8 cellular contexts compared by ENCODE assay signal in the genomic region with DNA sequence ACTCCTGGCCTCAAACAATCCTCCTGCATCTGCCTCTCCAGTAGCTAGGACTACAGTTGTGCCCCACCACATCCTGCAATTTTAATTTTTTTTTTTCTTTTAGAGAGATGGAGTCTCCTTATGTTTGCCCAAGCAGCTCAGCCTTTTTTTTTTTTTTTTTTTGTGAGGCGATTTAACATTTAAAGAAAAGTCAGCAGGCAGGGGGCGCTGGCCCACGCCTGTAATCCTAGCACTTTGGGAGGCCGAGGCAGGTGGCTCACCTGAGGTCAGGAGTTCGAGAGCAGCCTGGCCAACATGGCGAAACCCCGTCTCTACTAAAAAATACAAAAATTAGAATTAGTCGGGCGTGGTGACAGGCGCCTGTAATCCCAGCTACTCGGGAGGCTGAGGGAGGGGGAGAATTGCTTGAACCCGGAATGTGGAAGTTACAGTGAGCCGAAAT. TPM values are rescaled to one million over a fixed set of nuclear protein-coding genes. Genes with fewer than 3 reads are reported as not detected.
DNase-seq lines count a peak whose midpoint lies in the region; FAIRE-seq and TF ChIP-seq lines count a peak whose summit lies in the region.
"Not testable (repeated sequence)": the region's sequence is repeated elsewhere in the genome, so short reads cannot be mapped to it uniquely, and the experiment has no call there.

No MANE protein-coding gene starts in this region.

- not testable (repeated sequence) for H3K36me3 ChIP-seq in Peyer's patch

- H3K27ac ChIP-seq in Peyer's patch, result not testable (repeated sequence)

- DNase-seq in D721Med (ENCODE audit: insufficient read length, low spot score); astrocyte of the cerebellum (ENCODE audit: low read depth); neural crest cell (ENCODE audit: low read depth, low spot score): not testable (repeated sequence)
- DNase-seq in Jurkat, Clone E6-1 (ENCODE audit: low read depth, low spot score), result peak; percentile 32
- DNase-seq in Peyer's patch, result peak in 2 of 3 donors; percentile 52 to 76
- peak; percentile 62 to 71 for DNase-seq in activated CD4-positive, alpha-beta T cell treated with anti-CD3 and anti-CD28 coated beads, Interleukin-2, amount 50 U/mL, for 48 hours
- peak; percentile 30 for DNase-seq in fibroblast of villous mesenchyme (ENCODE audit: low read depth)

- H3K27me3 Mint-ChIP-seq in neural crest cell (ENCODE audit: low read depth), result not testable (repeated sequence)

- not testable (repeated sequence) for H3K27ac Mint-ChIP-seq in neural crest cell (ENCODE audit: unreplicated experiment)

- H3K4me1 ChIP-seq in Peyer's patch, result peaks cover 0 to 28% (median 4%) of the 10 kb centered on the region in 4 donors

- H3K9me3 ChIP-seq in Peyer's patch, result not testable (repeated sequence)

- not testable (repeated sequence) for FAIRE-seq in D721Med (lab: Jason Lieb, UNC)

- H3K9me3 Mint-ChIP-seq in neural crest cell, result not testable (repeated sequence)

- H3K4me3 ChIP-seq in Jurkat, Clone E6-1 (ENCODE audit: low read length); Peyer's patch; astrocyte of the cerebellum (ENCODE audit: low read depth, low read length); fibroblast of villous mesenchyme (ENCODE audit: low read depth, low read length): not testable (repeated sequence)

- not testable (repeated sequence) for TF ChIP-seq POLR2A in Peyer's patch (IDR thresholded peaks at IDR 0.05)

- in situ Hi-C loops in astrocyte of the cerebellum (cut with HindIII; ENCODE audit: low sequenced_read_pairs), result not testable (repeated sequence)

- H3K4me3 Mint-ChIP-seq in neural crest cell, result peak overlapping the region; percentile 77

- not testable (repeated sequence) for H3K27me3 ChIP-seq in Peyer's patch

- H3K36me3 Mint-ChIP-seq in neural crest cell (ENCODE audit: low read depth), result not testable (repeated sequence)

- H3K4me1 Mint-ChIP-seq in neural crest cell, result peaks cover 12% of the 10 kb centered on the region

- TF ChIP-seq CTCF in D721Med (IDR thresholded peaks at IDR 0.05; ENCODE audit: insufficient read depth, missing control alignments) (peak; percentile 20), Peyer's patch (IDR thresholded peaks at IDR 0.05) (peak in 3 of 6 experiments; percentile 29 to 42 (median 36)), astrocyte of the cerebellum (IDR thresholded peaks at IDR 0.05; ENCODE audit: low read depth, low read length, missing control alignments) (peak; percentile 51), fibroblast of villous mesenchyme (IDR thresholded peaks at IDR 0.05; ENCODE audit: insufficient read depth, low read depth, low read length) (peak; percentile 43), neural crest cell (conservative IDR thresholded peaks at IDR 0.05) (peak; percentile 62), subcutaneous adipose tissue (IDR thresholded peaks at IDR 0.05; ENCODE audit: low read depth) (peak; percentile 61)

RNA-seq across cellular contexts. Expression of a gene that starts 1.3 kb away (rescaled TPM):
- 19.5 TPM for polyA plus RNA-seq in Jurkat, Clone E6-1 (2012; ENCODE audit: insufficient read depth, insufficient read length)
- 10 to 100 TPM in 1 of 4 donors, 1 to 10 TPM in 1, under 1 TPM in 2; 0.66 to 91.6 (median 1.9) TPM for total RNA-seq in Peyer's patch
- total RNA-seq in fibroblast of villous mesenchyme, result 7.3 and 11.9 TPM in 2 replicates
- total RNA-seq in neural crest cell, result 7.3 and 9.0 TPM in 2 replicates
- 10 to 100 TPM in 1 of 4 donors, 1 to 10 TPM in 2, under 1 TPM in 1; 0.49 to 14.8 (median 4.3) TPM for total RNA-seq in subcutaneous adipose tissue
